In the genomic region with DNA sequence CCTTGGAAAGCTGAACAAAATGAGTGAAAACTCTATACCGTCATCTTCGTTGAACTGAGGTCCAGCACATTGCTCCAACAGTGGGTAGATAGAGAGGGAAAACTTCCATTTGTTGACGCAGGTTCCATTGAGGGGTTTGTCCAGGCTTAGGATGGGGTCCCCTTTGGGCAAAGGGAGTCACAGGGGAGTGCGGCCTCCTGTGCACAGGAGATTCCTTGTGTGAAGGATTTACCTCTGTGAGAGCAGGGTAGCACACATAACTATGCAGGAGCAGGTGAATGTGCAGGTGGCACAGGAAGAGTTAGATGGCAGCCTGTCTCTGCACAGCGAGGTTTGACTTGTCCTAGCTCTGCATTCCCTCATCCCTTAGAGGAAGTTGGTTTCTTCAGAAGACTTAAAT, we compare ENCODE assay signal across 27 cellular contexts.
"Had no signal": no experiment of that assay in that cellular context is flagged by ENCODE, and none has a peak within 500 bp of the region (broad histone marks: within the 10 kb centered on the region; RNA-seq: fewer than 3 reads in every experiment).

No MANE protein-coding gene starts in this region.

- ATAC-seq: activated T-cell treated with anti-CD3 and anti-CD28 coated beads, Interleukin-2, amount 50 U/mL, for 72 hours; gastroesophageal sphincter; WTC11 had no signal

- DNase-seq: activated CD4-positive, alpha-beta memory T cell treated with anti-CD3 and anti-CD28 coated beads, Interleukin-2, amount 10 ng/mL, durations not matched to agents 7 days and 5 days; activated CD4-positive, alpha-beta T cell treated with anti-CD3 and anti-CD28 coated beads for 1 hour; activated CD4-positive, alpha-beta T cell treated with anti-CD3 and anti-CD28 coated beads for 4 hours; activated CD4-positive, alpha-beta T cell treated with anti-CD3 and anti-CD28 coated beads, Interleukin-2, amount 10 ng/mL, durations not matched to agents 7 days and 5 days; activated CD4-positive, alpha-beta T cell treated with anti-CD3 and anti-CD28 coated beads, Interleukin-2, amount 50 U/mL, for 4 hours; activated CD8-positive, alpha-beta memory T cell treated with anti-CD3 and anti-CD28 coated beads, Interleukin-2, amount 50 U/mL, for 48 hours; activated gamma-delta T cell treated with Interleukin-2 at 50 U/mL for 16 hours; activated naive CD4-positive, alpha-beta T cell treated with anti-CD3 and anti-CD28 coated beads, Interleukin-2, amount 50 U/mL, for 16 hours; activated naive CD4-positive, alpha-beta T cell treated with Interleukin-2 at 50 U/mL for 16 hours; activated T-cell treated with anti-CD3 and anti-CD28 coated beads for 4 hours; activated T-cell treated with anti-CD3 and anti-CD28 coated beads, Interleukin-2, amount 50 U/mL, for 24 hours; activated T-cell treated with anti-CD3 and anti-CD28 coated beads, Interleukin-2, amount 50 U/mL, for 72 hours; amniotic stem cell; anterior cingulate cortex; brain microvascular endothelial cell; caudate nucleus; effector memory CD4-positive, alpha-beta T cell; erythroblast; esophagus squamous epithelium; foreskin melanocyte; T-helper 2 cell had no signal

- H3K4me3 ChIP-seq: gastroesophageal sphincter had no signal

- FAIRE-seq: astrocyte, bronchial epithelial cell, colon had no signal

- H3K27ac ChIP-seq: brain microvascular endothelial cell, esophagus squamous epithelium, gastroesophageal sphincter, VCaP had no signal

- H3K4me1 ChIP-seq: esophagus squamous epithelium, gastroesophageal sphincter had no signal

- H3K27me3 ChIP-seq: brain microvascular endothelial cell, esophagus squamous epithelium, gastroesophageal sphincter had no signal
